ENCODE assay signal across 15 cellular contexts in the genomic region with DNA sequence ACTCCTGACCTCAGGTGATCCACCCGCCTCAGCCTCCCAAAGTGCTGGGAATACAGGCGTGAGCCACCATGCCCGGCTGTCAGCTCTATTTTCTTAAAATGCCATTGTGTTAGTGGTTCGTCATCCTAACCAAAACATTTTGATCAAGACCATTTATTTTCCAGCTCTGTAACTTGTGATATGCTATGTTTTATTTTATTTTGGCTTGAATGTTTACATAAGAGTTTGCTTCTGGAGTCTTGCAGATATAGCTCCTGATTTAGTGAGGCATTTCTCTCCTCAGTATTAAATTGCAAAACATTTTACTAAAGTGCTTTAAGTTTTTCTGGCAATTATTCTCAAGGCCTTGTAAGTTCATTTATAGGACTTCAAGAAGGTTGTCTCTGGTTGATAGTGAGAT. TPM values are rescaled to one million over a fixed set of nuclear protein-coding genes. Genes with fewer than 3 reads are reported as not detected.
DNase-seq lines count a peak whose midpoint lies in the region; ATAC-seq and TF ChIP-seq lines count a peak whose summit lies in the region.
"Had no signal": no experiment of that assay in that cellular context is flagged by ENCODE, and none has a peak within 500 bp of the region (broad histone marks: within the 10 kb centered on the region; RNA-seq: fewer than 3 reads in every experiment).

No MANE protein-coding gene starts in this region.

- peak overlapping the region; percentile 53 for H3K4me3 Mint-ChIP-seq in stimulated activated naive CD8-positive, alpha-beta T cell treated with anti-CD3 and anti-CD28 coated beads, Interleukin-15, Interleukin-2, amounts not matched to agents 100 ng/mL and 50 ng/mL, for 24 hours
- peak overlapping the region; percentile 97 for H3K4me3 Mint-ChIP-seq in activated T-helper 17 cell treated with anti-CD3 and anti-CD28 coated beads, Interleukin-2, amount 50 U/mL, for 72 hours

- no peaks in the 10 kb centered on the region for H3K27me3 ChIP-seq in lower lobe of right lung (ENCODE audit: low read depth)
- H3K27me3 ChIP-seq in BE2C = no peaks in the 10 kb centered on the region
- H3K27me3 ChIP-seq: Peyer's patch, right atrium auricular region had no signal

- H3K27ac Mint-ChIP-seq in stimulated activated naive CD8-positive, alpha-beta T cell treated with anti-CD3 and anti-CD28 coated beads, Interleukin-15, Interleukin-2, amounts not matched to agents 100 ng/mL and 50 ng/mL, for 24 hours = peak overlapping the region; percentile 32
- peak overlapping the region; percentile 35 for H3K27ac Mint-ChIP-seq in activated T-helper 17 cell treated with anti-CD3 and anti-CD28 coated beads, Interleukin-2, amount 50 U/mL, for 72 hours
- H3K27ac Mint-ChIP-seq: activated T-helper 1 cell treated with anti-CD3 and anti-CD28 coated beads, Interleukin-12 subunit alpha, Interleukin-12 subunit beta, Interleukin-2, Interleukin-4 antibody, amounts not matched to agents 30 ng/mL and 10 ng/mL and 1 ng/mL, durations not matched to agents 14 hours and 24 hours and 36 hours had no signal

- H3K4me1 ChIP-seq in lower lobe of right lung (peaks cover 65% of the 10 kb centered on the region), BE2C (no peaks in the 10 kb centered on the region)

- peaks cover 44% of the 10 kb centered on the region for H3K36me3 Mint-ChIP-seq in stimulated activated naive CD8-positive, alpha-beta T cell treated with anti-CD3 and anti-CD28 coated beads, Interleukin-15, Interleukin-2, amounts not matched to agents 100 ng/mL and 50 ng/mL, for 24 hours (ENCODE audit: low read depth)
- H3K36me3 Mint-ChIP-seq in activated T-helper 17 cell treated with anti-CD3 and anti-CD28 coated beads, Interleukin-2, amount 50 U/mL, for 72 hours (ENCODE audit: low read depth) = peaks cover 73% of the 10 kb centered on the region

- H3K4me3 ChIP-seq in lower lobe of right lung = peak overlapping the region; percentile 94
- no peak overlapping the region for H3K4me3 ChIP-seq in BE2C (ENCODE audit: low read depth, low read length)
- H3K4me3 ChIP-seq: Peyer's patch, right atrium auricular region had no signal

- intact Hi-C loops in lower lobe of right lung (cut with DNase I) = no loop called here

- H3K36me3 ChIP-seq in lower lobe of right lung = peaks cover 4% of the 10 kb centered on the region
- peaks cover 20% of the 10 kb centered on the region for H3K36me3 ChIP-seq in BE2C
- H3K36me3 ChIP-seq: Peyer's patch, right atrium auricular region had no signal

- no peak for DNase-seq in stimulated activated naive CD8-positive, alpha-beta T cell treated with anti-CD3 and anti-CD28 coated beads, Interleukin-15, Interleukin-2, amounts not matched to agents 100 U/mL and 50 U/mL, for 24 hours
- DNase-seq in lower lobe of right lung = no peak
- no peak for DNase-seq in NAMALWA (ENCODE audit: low spot score)
- DNase-seq in SIG-M5 (lab: John Stamatoyannopoulos, UW) = no peak
- DNase-seq in BE2C = no peak
- no peak for DNase-seq in NCI-H2107 treated with DMSO at 0.1 percent for 48 hours (lab: John Stamatoyannopoulos, UW; ENCODE audit: unreplicated experiment)
- DNase-seq: NCI-H1092 treated with DMSO at 0.1 percent for 48 hours; Peyer's patch; stimulated activated CD4-positive, alpha-beta T cell treated with anti-CD3 and anti-CD28 coated beads, Interleukin-4, amount 100 ng/mL, for 4 hours had no signal

- H3K4me1 Mint-ChIP-seq in stimulated activated naive CD8-positive, alpha-beta T cell treated with anti-CD3 and anti-CD28 coated beads, Interleukin-15, Interleukin-2, amounts not matched to agents 100 ng/mL and 50 ng/mL, for 24 hours (ENCODE audit: low read depth) = peaks cover 65% of the 10 kb centered on the region
- peaks cover 39% of the 10 kb centered on the region for H3K4me1 Mint-ChIP-seq in activated T-helper 17 cell treated with anti-CD3 and anti-CD28 coated beads, Interleukin-2, amount 50 U/mL, for 72 hours

- H3K9me3 ChIP-seq in lower lobe of right lung = no peaks in the 10 kb centered on the region
- no peaks in the 10 kb centered on the region for H3K9me3 ChIP-seq in BE2C
- H3K9me3 ChIP-seq: Peyer's patch, right atrium auricular region had no signal

- H3K9me3 Mint-ChIP-seq in stimulated activated naive CD8-positive, alpha-beta T cell treated with anti-CD3 and anti-CD28 coated beads, Interleukin-15, Interleukin-2, amounts not matched to agents 100 ng/mL and 50 ng/mL, for 24 hours = no peaks in the 10 kb centered on the region
- no peaks in the 10 kb centered on the region for H3K9me3 Mint-ChIP-seq in activated T-helper 17 cell treated with anti-CD3 and anti-CD28 coated beads, Interleukin-2, amount 50 U/mL, for 72 hours
- H3K9me3 Mint-ChIP-seq: activated T-helper 1 cell treated with anti-CD3 and anti-CD28 coated beads, Interleukin-12 subunit alpha, Interleukin-12 subunit beta, Interleukin-2, Interleukin-4 antibody, amounts not matched to agents 30 ng/mL and 10 ng/mL and 1 ng/mL, durations not matched to agents 14 hours and 24 hours and 36 hours had no signal

- H3K27me3 Mint-ChIP-seq in stimulated activated naive CD8-positive, alpha-beta T cell treated with anti-CD3 and anti-CD28 coated beads, Interleukin-15, Interleukin-2, amounts not matched to agents 100 ng/mL and 50 ng/mL, for 24 hours = no peaks in the 10 kb centered on the region
- H3K27me3 Mint-ChIP-seq in activated T-helper 17 cell treated with anti-CD3 and anti-CD28 coated beads, Interleukin-2, amount 50 U/mL, for 72 hours = no peaks in the 10 kb centered on the region

- H3K27ac ChIP-seq in lower lobe of right lung = no peak overlapping the region
- H3K27ac ChIP-seq: Peyer's patch, right atrium auricular region had no signal

- TF ChIP-seq CTCF in lower lobe of right lung (IDR thresholded peaks at IDR 0.05) (no peak), BE2C (IDR thresholded peaks at IDR 0.05; ENCODE audit: low read depth, low read length) (no peak)

- ATAC-seq in stimulated activated naive CD8-positive, alpha-beta T cell treated with anti-CD3 and anti-CD28 coated beads, Interleukin-15, Interleukin-2, amounts not matched to agents 100 U/mL and 50 U/mL, for 24 hours = no peak
- no peak for ATAC-seq in activated T-helper 17 cell treated with anti-CD3 and anti-CD28 coated beads, Interleukin-2, amount 50 U/mL, for 72 hours (replicated peaks)
- ATAC-seq in lower lobe of right lung = no peak
- ATAC-seq: esophagus mucosa, HCT116 had no signal

RNA-seq across cellular contexts. Expression of a gene that starts 4.4 kb away (rescaled TPM):
- 10 to 100 TPM; 58.6 to 77.2 TPM for total RNA-seq in activated T-helper 17 cell treated with anti-CD3 and anti-CD28 coated beads, Interleukin-2, amount 50 U/mL, for 72 hours
- total RNA-seq in lower lobe of right lung = 73.7 TPM
- 84.2 TPM for polyA plus RNA-seq in BE2C (2012; ENCODE audit: insufficient read depth, insufficient read length, low read depth)
